Comparison of ENCODE assay signal across 1 cellular context in genomic region chr3:55673764-55674163, GRCh38.
TF ChIP-seq lines count a peak whose summit lies in the region.

No MANE protein-coding gene starts in this region.

TF ChIP-seq in SK-N-SH, 30 proteins besides CTCF, POLR2A, EP300 and RAD21:
- no peak for TF ChIP-seq REST (IDR thresholded peaks at IDR 0.05; ENCODE audit: low read depth, low read length)
- no peak for TF ChIP-seq FOSL2 (IDR thresholded peaks at IDR 0.05; ENCODE audit: borderline replicate concordance, low read depth)
- TF ChIP-seq IRF3 (IDR thresholded peaks at IDR 0.05; ENCODE audit: low read depth, low read length) = no peak
- no peak for TF ChIP-seq TCF12 (IDR thresholded peaks at IDR 0.05)
- no peak for TF ChIP-seq NFIC (IDR thresholded peaks at IDR 0.05; ENCODE audit: borderline replicate concordance)
- TF ChIP-seq SMC3 (IDR thresholded peaks at IDR 0.05; ENCODE audit: low read depth, low read length) = no peak
- TF ChIP-seq USF2 (IDR thresholded peaks at IDR 0.05; ENCODE audit: borderline replicate concordance, low read depth, low read length) = no peak
- no peak for TF ChIP-seq PBX3 (IDR thresholded peaks at IDR 0.05)
- no peak for TF ChIP-seq TAF1 (IDR thresholded peaks at IDR 0.05; ENCODE audit: borderline replicate concordance, low read depth, low read length)
- TF ChIP-seq ZBTB33 (IDR thresholded peaks at IDR 0.05; ENCODE audit: borderline replicate concordance, low read depth) = no peak
- TF ChIP-seq MEF2A (IDR thresholded peaks at IDR 0.05; ENCODE audit: borderline replicate concordance, low read depth) = no peak
- TF ChIP-seq RCOR1 (IDR thresholded peaks at IDR 0.05; ENCODE audit: low read length) = no peak
